In genomic region chr6:28922841-28923317, GRCh38 we compare ENCODE assay signal across 8 cellular contexts. TPM values are rescaled to one million over a fixed set of nuclear protein-coding genes. Genes with fewer than 3 reads are reported as not detected.
DNase-seq lines count a peak whose midpoint lies in the region; ATAC-seq, FAIRE-seq and TF ChIP-seq lines count a peak whose summit lies in the region.

No MANE protein-coding gene starts in this region.

- POLR2A ChIA-PET in BJ (lab: Charles Lee) = interaction anchor here (0.6 kb wide), 1 partner anchor 1030 kb away, joined by 3 read pairs; a partner anchor contains a TSS

- no peak for FAIRE-seq in pancreas (lab: Jason Lieb, UNC)

- no peak for DNase-seq in BJ (ENCODE audit: low read depth)
- DNase-seq in activated naive CD4-positive, alpha-beta T cell treated with anti-CD3 and anti-CD28 coated beads, Interleukin-2, amount 10 ng/mL, durations not matched to agents 7 days and 5 days = peak; percentile 61
- peak; percentile 72 for DNase-seq in Right ventricle myocardium superior
- DNase-seq in pancreas = peak in 3 of 6 donors; percentile 46 to 86 (median 50)
- no peak for DNase-seq in retina

- H3K27me3 ChIP-seq in BJ (ENCODE audit: control insufficient read depth, insufficient read depth, low read length) (no peaks in the 10 kb centered on the region; the same call in 1 of the 2 replicates), OCI-LY1 (ENCODE audit: insufficient read depth, low read length) (no peaks in the 10 kb centered on the region), pancreas (no peaks in the 10 kb centered on the region)

- H3K9me2 ChIP-seq in OCI-LY1 (ENCODE audit: low read depth, low read length) = no peaks in the 10 kb centered on the region

- H2AFZ ChIP-seq in OCI-LY1 (ENCODE audit: low read length) = no peak overlapping the region

- H3K9me3 Mint-ChIP-seq in activated naive CD4-positive, alpha-beta T cell treated with anti-CD3 and anti-CD28 coated beads, Interleukin-2, amount 10 ng/mL, durations not matched to agents 7 days and 5 days = no peaks in the 10 kb centered on the region

- no peaks in the 10 kb centered on the region for H3K27me3 Mint-ChIP-seq in activated naive CD4-positive, alpha-beta T cell treated with anti-CD3 and anti-CD28 coated beads, Interleukin-2, amount 10 ng/mL, durations not matched to agents 7 days and 5 days

- ATAC-seq in GM19023 (IDR thresholded peaks at IDR 0.05; ENCODE audit: unreplicated experiment) = peak; percentile 35
- ATAC-seq in HG03103 (IDR thresholded peaks at IDR 0.05; ENCODE audit: low read depth, unreplicated experiment) = peak; percentile 27
- peak; percentile 59 for ATAC-seq in Right ventricle myocardium superior (ENCODE audit: poor library complexity)
- peak; percentile 28 to 50 (median 42) for ATAC-seq in pancreas

- H3K4me2 ChIP-seq in OCI-LY1 (ENCODE audit: low read length) = peak overlapping the region; percentile 96

- peaks cover 48% of the 10 kb centered on the region for H3K4me1 Mint-ChIP-seq in activated naive CD4-positive, alpha-beta T cell treated with anti-CD3 and anti-CD28 coated beads, Interleukin-2, amount 10 ng/mL, durations not matched to agents 7 days and 5 days

- 0 to 1% methylated on average over 31 to 33 of the region's 33 CpGs for WGBS in pancreas, 2 donors

- peaks cover 16% of the 10 kb centered on the region for H3K79me2 ChIP-seq in OCI-LY1 (ENCODE audit: insufficient read depth, low read length)

- no peaks in the 10 kb centered on the region for H3F3A ChIP-seq in OCI-LY1 (ENCODE audit: insufficient read depth, low read length)

- H4K20me1 ChIP-seq in OCI-LY1 (ENCODE audit: insufficient read depth, low read length) = no peaks in the 10 kb centered on the region

- no peak for TF ChIP-seq CTCF in BJ (IDR thresholded peaks at IDR 0.05; ENCODE audit: insufficient read depth, low read depth, low read length)
- TF ChIP-seq CTCF in OCI-LY1 (IDR thresholded peaks at IDR 0.05; ENCODE audit: low read length) = no peak
- no peak for TF ChIP-seq CTCF in pancreas (IDR thresholded peaks at IDR 0.05)

- peak overlapping the region; percentile 58 for H3K27ac ChIP-seq in OCI-LY1 (ENCODE audit: low read depth, low read length, poor library complexity, severe bottlenecking)
- peak overlapping the region; percentile 95 to 98 (median 98) for H3K27ac ChIP-seq in pancreas

- peak overlapping the region; percentile 88 for H3K4me3 Mint-ChIP-seq in activated naive CD4-positive, alpha-beta T cell treated with anti-CD3 and anti-CD28 coated beads, Interleukin-2, amount 10 ng/mL, durations not matched to agents 7 days and 5 days

- H3K4me3 ChIP-seq in BJ (ENCODE audit: low read depth, low read length) = peak overlapping the region; percentile 63
- peak overlapping the region; percentile 100 for H3K4me3 ChIP-seq in OCI-LY1 (ENCODE audit: low read depth, low read length, poor library complexity, severe bottlenecking)
- H3K4me3 ChIP-seq in pancreas = peak overlapping the region; percentile 73 to 99 (median 84)

- CTCF ChIA-PET in BJ (lab: Yijun Ruan, JAX) = interaction anchor here (1.1 to 1.5 kb wide), 3 partner anchors 18 to 85 kb away, joined by 3 to 4 read pairs (median 4); no protein-coding TSS in a partner anchor
- CTCF ChIA-PET in activated naive CD4-positive, alpha-beta T cell treated with anti-CD3 and anti-CD28 coated beads, Interleukin-2, amount 10 ng/mL, durations not matched to agents 7 days and 5 days (lab: Charles Lee) = interaction anchor here (0.9 to 1.4 kb wide), 4 partner anchors 12 to 85 kb away, joined by 3 to 8 read pairs (median 4); no protein-coding TSS in a partner anchor

- H3K36me3 ChIP-seq in BJ (ENCODE audit: control insufficient read depth, insufficient read depth, low read length) (peaks cover 7% of the 10 kb centered on the region), OCI-LY1 (ENCODE audit: insufficient read depth, low read length) (peaks cover 54% of the 10 kb centered on the region), pancreas (peaks cover 0 to 25% (median 16%) of the 10 kb centered on the region in 3 donors)

- peak overlapping the region; percentile 100 for H3K9ac ChIP-seq in OCI-LY1 (ENCODE audit: low read length)

- intact Hi-C loops in Right ventricle myocardium superior (cut with DNase I) (no loop called here), pancreas (cut with DNase I) (no loop called here)

- peaks cover 40% of the 10 kb centered on the region for H3K36me3 Mint-ChIP-seq in activated naive CD4-positive, alpha-beta T cell treated with anti-CD3 and anti-CD28 coated beads, Interleukin-2, amount 10 ng/mL, durations not matched to agents 7 days and 5 days

- H3K4me1 ChIP-seq in OCI-LY1 (ENCODE audit: insufficient read depth, low read length, severe bottlenecking) (peaks cover 26% of the 10 kb centered on the region), pancreas (peaks cover 11 to 17% (median 12%) of the 10 kb centered on the region in 3 donors)

- peak overlapping the region; percentile 90 for H3K27ac Mint-ChIP-seq in activated naive CD4-positive, alpha-beta T cell treated with anti-CD3 and anti-CD28 coated beads, Interleukin-2, amount 10 ng/mL, durations not matched to agents 7 days and 5 days

- no peaks in the 10 kb centered on the region for H3K9me3 ChIP-seq in OCI-LY1 (ENCODE audit: low read length)
- no peaks in the 10 kb centered on the region for H3K9me3 ChIP-seq in pancreas

RNA-seq across cellular contexts. Expression of gene TRIM27, which starts 0.9 kb away (rescaled TPM):
- polyA plus RNA-seq in BJ (2011; rRNA removed) = 47.3 TPM in 2 replicates
- polyA minus RNA-seq in BJ (2011; rRNA and poly(A)+ RNA removed) = 34.9 and 48.7 TPM in 2 replicates
- 15.7 TPM for total RNA-seq in Right ventricle myocardium superior
- total RNA-seq in pancreas = 10 to 100 TPM; 24.1 to 33.6 (median 28.4) TPM
- polyA plus RNA-seq in pancreas = 10 to 100 TPM; 41.8 to 43.3 TPM

Comparison
In these comparisons a context has a peak if more than half of its experiments do, and no peak if none do; other contexts are left out.
1. DNase-seq: peak in activated naive CD4-positive, alpha-beta T cell treated with anti-CD3 and anti-CD28 coated beads, Interleukin-2, amount 10 ng/mL, durations not matched to agents 7 days and 5 days (single experiment) and Right ventricle myocardium superior (single experiment); none in BJ (single experiment) and retina (single experiment).
2. Peak in every context shown above with its lines, with median percentiles within 50 percentile points of each other: H3K4me3 ChIP-seq and ATAC-seq.